2 cellular contexts compared by ENCODE assay signal in the genomic region with DNA sequence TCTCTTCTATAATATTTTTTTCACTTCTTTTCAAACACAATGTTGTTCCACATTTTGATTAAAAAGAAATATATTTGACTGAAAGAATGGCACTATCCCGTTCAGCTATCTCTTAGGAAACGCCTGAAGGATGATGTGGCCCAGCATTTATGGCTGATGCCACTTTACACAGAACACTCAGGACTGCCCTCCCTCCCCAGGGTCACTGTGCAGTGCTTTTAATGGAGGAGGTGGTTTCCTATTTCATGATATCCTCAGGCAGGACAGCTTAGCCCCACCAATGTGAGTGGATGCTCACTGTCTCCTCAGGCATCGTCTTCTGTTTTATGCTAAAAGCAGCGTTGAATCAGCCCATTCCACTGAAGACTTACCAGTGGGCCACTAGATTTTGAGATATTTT.
TF ChIP-seq lines count a peak whose summit lies in the region.

No MANE protein-coding gene starts in this region.

TF ChIP-seq in SK-N-SH, 30 proteins besides CTCF, POLR2A, EP300 and RAD21 (continued from another document):
- TF ChIP-seq PBX3 (IDR thresholded peaks at IDR 0.05) (no peak), POLR2AphosphoS5 (IDR thresholded peaks at IDR 0.05; ENCODE audit: low read depth, low read length) (no peak), MEF2A (IDR thresholded peaks at IDR 0.05; ENCODE audit: borderline replicate concordance, low read depth) (no peak), MAX (IDR thresholded peaks at IDR 0.05; ENCODE audit: low read depth) (no peak), NFIC (IDR thresholded peaks at IDR 0.05; ENCODE audit: borderline replicate concordance) (no peak), SIN3A (IDR thresholded peaks at IDR 0.05; ENCODE audit: borderline replicate concordance, low read depth, low read length) (no peak), NRF1 (IDR thresholded peaks at IDR 0.05; ENCODE audit: low read depth, low read length) (no peak), ZBTB33 (IDR thresholded peaks at IDR 0.05; ENCODE audit: borderline replicate concordance, low read depth) (no peak), GATA2 (CRISPR knock-in tag; IDR thresholded peaks at IDR 0.05) (no peak), YY1 (IDR thresholded peaks at IDR 0.05; ENCODE audit: low read depth) (no peak), CHD2 (IDR thresholded peaks at IDR 0.05; ENCODE audit: low read length, partially characterized antibody) (no peak), USF2 (IDR thresholded peaks at IDR 0.05; ENCODE audit: borderline replicate concordance, low read depth, low read length) (no peak), TCF12 (IDR thresholded peaks at IDR 0.05) (no peak)

TF ChIP-seq in SK-N-SH treated with all-trans-retinoic acid at 6 μM for 48 hours, 23 proteins besides CTCF, POLR2A, EP300 and RAD21:
- TF ChIP-seq TSHZ2 (CRISPR knock-in tag; IDR thresholded peaks at IDR 0.05) (no peak), ESRRG (CRISPR knock-in tag; IDR thresholded peaks at IDR 0.05) (no peak), ISL1 (CRISPR knock-in tag; IDR thresholded peaks at IDR 0.05) (no peak), BACH2 (CRISPR knock-in tag; IDR thresholded peaks at IDR 0.05; ENCODE audit: borderline replicate concordance) (no peak), OSR1 (CRISPR knock-in tag; IDR thresholded peaks at IDR 0.05) (no peak), ZFP30 (CRISPR knock-in tag; IDR thresholded peaks at IDR 0.05) (no peak), CSDC2 (CRISPR knock-in tag; IDR thresholded peaks at IDR 0.05) (no peak), SNAI2 (CRISPR knock-in tag; IDR thresholded peaks at IDR 0.05) (no peak), TCF4 (CRISPR knock-in tag; IDR thresholded peaks at IDR 0.05; ENCODE audit: borderline replicate concordance) (no peak), ZNF8 (CRISPR knock-in tag; IDR thresholded peaks at IDR 0.05) (no peak), PPARA (CRISPR knock-in tag; IDR thresholded peaks at IDR 0.05; ENCODE audit: borderline replicate concordance) (no peak), ZNF565 (CRISPR knock-in tag; conservative IDR thresholded peaks at IDR 0.05; ENCODE audit: low read depth) (no peak), ZFP3 (CRISPR knock-in tag; IDR thresholded peaks at IDR 0.05) (no peak), TOX (CRISPR knock-in tag; IDR thresholded peaks at IDR 0.05; ENCODE audit: borderline replicate concordance) (no peak), ARNTL (CRISPR knock-in tag; IDR thresholded peaks at IDR 0.05; ENCODE audit: borderline replicate concordance, low read depth) (no peak), GLIS3 (CRISPR knock-in tag; IDR thresholded peaks at IDR 0.05) (no peak), ZC3H10 (CRISPR knock-in tag; IDR thresholded peaks at IDR 0.05) (no peak)
- TF ChIP-seq, protein P1, sequence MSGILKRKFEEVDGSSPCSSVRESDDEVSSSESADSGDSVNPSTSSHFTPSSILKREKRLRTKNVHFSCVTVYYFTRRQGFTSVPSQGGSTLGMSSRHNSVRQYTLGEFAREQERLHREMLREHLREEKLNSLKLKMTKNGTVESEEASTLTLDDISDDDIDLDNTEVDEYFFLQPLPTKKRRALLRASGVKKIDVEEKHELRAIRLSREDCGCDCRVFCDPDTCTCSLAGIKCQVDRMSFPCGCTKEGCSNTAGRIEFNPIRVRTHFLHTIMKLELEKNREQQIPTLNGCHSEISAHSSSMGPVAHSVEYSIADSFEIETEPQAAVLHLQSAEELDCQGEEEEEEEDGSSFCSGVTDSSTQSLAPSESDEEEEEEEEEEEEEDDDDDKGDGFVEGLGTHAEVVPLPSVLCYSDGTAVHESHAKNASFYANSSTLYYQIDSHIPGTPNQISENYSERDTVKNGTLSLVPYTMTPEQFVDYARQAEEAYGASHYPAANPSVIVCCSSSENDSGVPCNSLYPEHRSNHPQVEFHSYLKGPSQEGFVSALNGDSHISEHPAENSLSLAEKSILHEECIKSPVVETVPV (CRISPR knock-in tag; IDR thresholded peaks at IDR 0.05): no peak
TF ChIP-seq in SK-N-SH treated with all-trans-retinoic acid at 6 μM for 48 hours: peak in this region for 0.
